ENCODE assay signal across 14 cellular contexts in the genomic region with DNA sequence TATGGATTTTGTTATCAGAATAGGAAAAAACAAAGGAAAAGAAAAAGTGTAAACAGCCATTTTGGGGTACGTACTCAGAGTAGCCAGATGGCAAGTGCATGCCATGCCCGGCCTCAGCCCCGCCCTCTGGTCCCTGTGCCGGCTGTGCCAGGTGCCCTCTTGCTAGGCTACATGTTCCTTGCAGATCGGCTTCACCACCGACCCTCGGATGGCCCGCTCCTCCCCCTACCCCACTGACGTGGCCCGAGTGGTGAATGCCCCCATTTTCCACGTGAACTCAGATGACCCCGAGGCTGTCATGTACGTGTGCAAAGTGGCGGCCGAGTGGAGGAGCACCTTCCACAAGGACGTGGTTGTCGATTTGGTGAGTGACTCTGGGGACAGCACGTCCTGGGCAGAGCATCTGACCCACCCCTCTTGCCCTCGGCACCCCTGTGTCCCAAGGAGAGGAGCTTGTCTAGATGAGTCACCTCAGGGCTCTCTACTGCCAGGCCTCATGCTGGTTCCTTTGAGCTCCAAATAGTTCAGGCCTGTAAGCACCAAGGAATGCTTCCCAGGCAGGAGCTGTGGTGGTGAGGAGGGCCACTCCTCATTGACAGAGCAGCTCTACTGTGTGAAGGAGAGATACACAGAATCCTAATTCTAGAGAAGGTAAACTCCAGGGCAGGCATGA. TPM values are rescaled to one million over a fixed set of nuclear protein-coding genes. Genes with fewer than 3 reads are reported as not detected.
DNase-seq lines count a peak whose midpoint lies in the region; ATAC-seq and TF ChIP-seq lines count a peak whose summit lies in the region.
"Had no signal": no experiment of that assay in that cellular context is flagged by ENCODE, and none has a peak within 500 bp of the region (broad histone marks: within the 10 kb centered on the region; RNA-seq: fewer than 3 reads in every experiment).

No MANE protein-coding gene starts in this region.

- CTCF ChIA-PET in RWPE1 (lab: Yijun Ruan, JAX), result no interaction called here

- H3K79me2 ChIP-seq in trophoblast cell (ENCODE audit: control insufficient read depth, insufficient read depth, low read length, poor library complexity), result no peaks in the 10 kb centered on the region

- H2BK120ac ChIP-seq in trophoblast cell (ENCODE audit: insufficient read depth, low read length, poor library complexity), result no peak overlapping the region

- no peak overlapping the region for H2BK5ac ChIP-seq in trophoblast cell (ENCODE audit: low read depth, low read length, poor library complexity)

- no peaks in the 10 kb centered on the region for H3K79me1 ChIP-seq in trophoblast cell (ENCODE audit: low read length)

- no peak overlapping the region for H3K9ac ChIP-seq in trophoblast cell (ENCODE audit: low read length)

- no peak overlapping the region for H2AK5ac ChIP-seq in trophoblast cell (ENCODE audit: low read length)

- no peak overlapping the region for H4K8ac ChIP-seq in trophoblast cell (ENCODE audit: low read depth, low read length)

- H3K4ac ChIP-seq in trophoblast cell (ENCODE audit: low read depth, low read length), result no peak overlapping the region

- peaks cover 83 to 98% of the 10 kb centered on the region in 2 donors for H3K36me3 Mint-ChIP-seq in CD14-positive monocyte

- WGBS in trophoblast cell (ENCODE audit: extremely low coverage, insufficient coverage, insufficient read length), result no CpG with 5 or more reads among the region's 19 CpGs

- no peak overlapping the region for H2BK12ac ChIP-seq in trophoblast cell (ENCODE audit: low read length)

- H4K91ac ChIP-seq in trophoblast cell (ENCODE audit: low read depth, low read length), result no peak overlapping the region

- peaks cover 44 to 51% of the 10 kb centered on the region in 2 experiments for H3K36me3 ChIP-seq in trophoblast cell (ENCODE audit: control insufficient read depth in 1 of 2, insufficient read depth in 2 of 2, low read length in 2 of 2)

- H3K27ac ChIP-seq in RWPE1 (peak overlapping the region; percentile 15), trophoblast cell (ENCODE audit: low read depth, low read length) (no peak overlapping the region), caudate nucleus (ENCODE audit: low read depth, low read length) (no peak overlapping the region)
- H3K27ac ChIP-seq: SJSA1 had no signal

- POLR2A ChIA-PET in RWPE1 (lab: Yijun Ruan, JAX; ENCODE audit: low non-redundant PET), result no interaction called here

- H3K4me3 ChIP-seq in trophoblast cell (ENCODE audit: low read depth, low read length), result no peak overlapping the region
- H3K4me3 ChIP-seq: SJSA1, smooth muscle cell had no signal

- H3K27ac Mint-ChIP-seq in CD14-positive monocyte, result peak overlapping the region in 4 of 7 donors; percentile 19 to 66 (median 60)

- no peaks in the 10 kb centered on the region for H3K27me3 Mint-ChIP-seq in CD14-positive monocyte (ENCODE audit: low read depth in 3 of 3)

- peaks cover 3 to 14% (median 7%) of the 10 kb centered on the region in 7 donors for H3K9me3 Mint-ChIP-seq in CD14-positive monocyte

- H3K4me2 ChIP-seq in trophoblast cell (ENCODE audit: low read length), result no peak overlapping the region
- H3K4me2 ChIP-seq: smooth muscle cell had no signal

- no peak overlapping the region for H3K18ac ChIP-seq in trophoblast cell (ENCODE audit: low read length)

- DNase-seq in CD14-positive monocyte (ENCODE audit: low spot score) (no peak), RWPE1 (ENCODE audit: low spot score) (no peak), fibroblast of the conjunctiva (ENCODE audit: low read depth) (peak; percentile 12), trophoblast cell (peak; percentile 86 to 91), GOT3 (lab: John Stamatoyannopoulos, UW) (no peak), caudate nucleus (lab: John Stamatoyannopoulos, UW) (no peak)
- DNase-seq: Caco-2, NCI-H1105, NCI-H526 treated with DMSO at 0.1 percent for 48 hours had no signal

- no peaks in the 10 kb centered on the region for H3K27me3 ChIP-seq in trophoblast cell (ENCODE audit: insufficient read depth, low read length)
- H3K27me3 ChIP-seq: SJSA1 had no signal

- H2AFZ ChIP-seq in trophoblast cell (ENCODE audit: insufficient read depth, low read length, poor library complexity), result no peak overlapping the region

- H3K4me1 ChIP-seq in trophoblast cell (ENCODE audit: control insufficient read depth in 1 of 2, insufficient read depth in 2 of 2, low read length in 2 of 2), result no peaks in the 10 kb centered on the region
- H3K4me1 ChIP-seq: Caco-2, SJSA1 had no signal

- H3K4me3 Mint-ChIP-seq in CD14-positive monocyte, result no peak overlapping the region

- ATAC-seq in GM19467 (IDR thresholded peaks at IDR 0.05; ENCODE audit: unreplicated experiment) (no peak), HG03108 (IDR thresholded peaks at IDR 0.05; ENCODE audit: unreplicated experiment) (no peak)
- ATAC-seq: activated CD4-positive, CD25-positive, alpha-beta regulatory T cell treated with anti-CD3 and anti-CD28 coated beads, Interleukin-2, amount 50 U/mL, for 24 hours had no signal

- H3K9me3 ChIP-seq in trophoblast cell (ENCODE audit: insufficient read depth, low read depth, low read length), result peaks cover 2% of the 10 kb centered on the region
- H3K9me3 ChIP-seq: Caco-2, SJSA1 had no signal

- H4K12ac ChIP-seq in trophoblast cell (ENCODE audit: low read depth, low read length), result no peak overlapping the region

- intact Hi-C loops in CD14-positive monocyte (cut with micrococcal nuclease), result no loop called here

- no peaks in the 10 kb centered on the region for H3K4me1 Mint-ChIP-seq in CD14-positive monocyte

- no peak overlapping the region for H3K23ac ChIP-seq in trophoblast cell (ENCODE audit: low read length)

- no peak overlapping the region for H3K14ac ChIP-seq in trophoblast cell (ENCODE audit: low read length)

- TF ChIP-seq CTCF in CD14-positive monocyte (IDR thresholded peaks at IDR 0.05), result no peak
- TF ChIP-seq CTCF in RWPE1 (conservative IDR thresholded peaks at IDR 0.05; ENCODE audit: low read depth), result no peak

RNA-seq across cellular contexts. Expression of gene ZMIZ2, which starts 54.9 kb away (rescaled TPM):
- 1 to 10 TPM; 1.9 to 3.3 TPM for polyA plus RNA-seq in CD14-positive monocyte
- polyA plus RNA-seq in trophoblast cell (2013), result 27.0 and 27.4 TPM in 2 replicates

Comparison
In these comparisons a context has a peak if more than half of its experiments do, and no peak if none do; other contexts are left out.
1. DNase-seq: peak in fibroblast of the conjunctiva (single experiment) and trophoblast cell (2 of 2); none in CD14-positive monocyte (single experiment), RWPE1 (single experiment), GOT3 (single experiment) and caudate nucleus (0 of 61).